In genomic region chr6:115358616-115359015, GRCh38 we compare ENCODE assay signal across 15 cellular contexts.
"Had no signal": no experiment of that assay in that cellular context is flagged by ENCODE, and none has a peak within 500 bp of the region (broad histone marks: within the 10 kb centered on the region; RNA-seq: fewer than 3 reads in every experiment).

No MANE protein-coding gene starts in this region.

- H3K4me3 Mint-ChIP-seq: memory B cell; naive thymus-derived CD4-positive, alpha-beta T cell; stimulated activated memory B cell treated with anti-CD40 and anti-IgM and Interleukin-4, amounts not matched to agents 10 μg/mL and 1 μg/mL and 100 μg/mL, for 72 hours had no signal

- H3K27me3 ChIP-seq: colonic mucosa, esophagus squamous epithelium, thyroid gland had no signal

- H3K27ac ChIP-seq: colonic mucosa, esophagus squamous epithelium, left ventricle myocardium inferior, thyroid gland had no signal

- H3K4me1 ChIP-seq: colonic mucosa, esophagus squamous epithelium, left ventricle myocardium inferior, thyroid gland had no signal

- H3K9me3 Mint-ChIP-seq: stimulated activated memory B cell treated with anti-CD40 and anti-IgM and Interleukin-4, amounts not matched to agents 10 μg/mL and 1 μg/mL and 100 μg/mL, for 72 hours had no signal

- H3K36me3 ChIP-seq: colonic mucosa, esophagus squamous epithelium, left ventricle myocardium inferior, thyroid gland had no signal

- H3K4me1 Mint-ChIP-seq: memory B cell; naive thymus-derived CD4-positive, alpha-beta T cell; stimulated activated memory B cell treated with anti-CD40 and anti-IgM and Interleukin-4, amounts not matched to agents 10 μg/mL and 1 μg/mL and 100 μg/mL, for 72 hours had no signal

- H3K36me3 Mint-ChIP-seq: memory B cell; naive thymus-derived CD4-positive, alpha-beta T cell; stimulated activated memory B cell treated with anti-CD40 and anti-IgM and Interleukin-4, amounts not matched to agents 10 μg/mL and 1 μg/mL and 100 μg/mL, for 72 hours had no signal

- DNase-seq: activated CD4-positive, alpha-beta T cell treated with anti-CD3 and anti-CD28 coated beads, Interleukin-2, amount 50 U/mL, for 48 hours; activated effector memory CD4-positive, alpha-beta T cell treated with Interleukin-2 at 50 U/mL for 16 hours; activated naive CD4-positive, alpha-beta T cell treated with anti-CD3 and anti-CD28 coated beads, Interleukin-2, amount 50 U/mL, for 16 hours; activated T-cell treated with anti-CD3 and anti-CD28 coated beads, Interleukin-2, amount 50 U/mL, for 1 hour; central memory CD4-positive, alpha-beta T cell; colonic mucosa; esophagus squamous epithelium; left ventricle myocardium inferior; mucosa of descending colon; naive thymus-derived CD4-positive, alpha-beta T cell; retina; stimulated activated CD4-positive, alpha-beta T cell treated with anti-CD3 and anti-CD28 coated beads, Interleukin-2, amount 100 ng/mL, for 48 hours; thyroid gland had no signal

- H3K27me3 Mint-ChIP-seq: memory B cell; naive thymus-derived CD4-positive, alpha-beta T cell; stimulated activated memory B cell treated with anti-CD40 and anti-IgM and Interleukin-4, amounts not matched to agents 10 μg/mL and 1 μg/mL and 100 μg/mL, for 72 hours had no signal

- H3K27ac Mint-ChIP-seq: memory B cell; naive thymus-derived CD4-positive, alpha-beta T cell; stimulated activated memory B cell treated with anti-CD40 and anti-IgM and Interleukin-4, amounts not matched to agents 10 μg/mL and 1 μg/mL and 100 μg/mL, for 72 hours had no signal

- H3K4me3 ChIP-seq: colonic mucosa, esophagus squamous epithelium, left ventricle myocardium inferior, mucosa of descending colon, thyroid gland had no signal

- H3K9me3 ChIP-seq: colonic mucosa, esophagus squamous epithelium, left ventricle myocardium inferior, thyroid gland had no signal
